ENCODE assay signal across 3 cellular contexts in genomic region chr22:19664951-19665783, GRCh38.
TF ChIP-seq lines count a peak whose summit lies in the region.

No MANE protein-coding gene starts in this region.

TF ChIP-seq in SK-N-SH, 30 proteins besides CTCF, POLR2A, EP300 and RAD21 (continues in another document):
- TF ChIP-seq TAF1 (IDR thresholded peaks at IDR 0.05; ENCODE audit: borderline replicate concordance, low read depth, low read length) (no peak), NRF1 (IDR thresholded peaks at IDR 0.05; ENCODE audit: low read depth, low read length) (no peak), CHD2 (IDR thresholded peaks at IDR 0.05; ENCODE audit: low read length, partially characterized antibody) (no peak), POLR2AphosphoS5 (IDR thresholded peaks at IDR 0.05; ENCODE audit: low read depth, low read length) (no peak), YY1 (IDR thresholded peaks at IDR 0.05; ENCODE audit: low read depth) (no peak), ZBTB33 (IDR thresholded peaks at IDR 0.05; ENCODE audit: borderline replicate concordance, low read depth) (no peak), JUND (IDR thresholded peaks at IDR 0.05) (no peak), GATA2 (CRISPR knock-in tag; IDR thresholded peaks at IDR 0.05) (no peak), TCF12 (IDR thresholded peaks at IDR 0.05) (no peak), USF1 (IDR thresholded peaks at IDR 0.05; ENCODE audit: borderline replicate concordance, low read depth) (no peak), REST (IDR thresholded peaks at IDR 0.05; ENCODE audit: low read depth, low read length) (no peak), RCOR1 (IDR thresholded peaks at IDR 0.05; ENCODE audit: low read length) (no peak), SMC3 (IDR thresholded peaks at IDR 0.05; ENCODE audit: low read depth, low read length) (no peak), ELF1 (IDR thresholded peaks at IDR 0.05) (no peak), MAX (IDR thresholded peaks at IDR 0.05; ENCODE audit: low read depth) (no peak)

TF ChIP-seq in SK-N-SH treated with all-trans-retinoic acid at 6 μM for 48 hours, 23 proteins besides CTCF, POLR2A, EP300 and RAD21:
- TF ChIP-seq ISL1 (CRISPR knock-in tag; IDR thresholded peaks at IDR 0.05) (no peak), ESRRG (CRISPR knock-in tag; IDR thresholded peaks at IDR 0.05) (no peak), ARNTL (CRISPR knock-in tag; IDR thresholded peaks at IDR 0.05; ENCODE audit: borderline replicate concordance, low read depth) (no peak), RARB (CRISPR knock-in tag; IDR thresholded peaks at IDR 0.05) (no peak), CREB5 (CRISPR knock-in tag; IDR thresholded peaks at IDR 0.05; ENCODE audit: low read depth) (no peak), ZFP30 (CRISPR knock-in tag; IDR thresholded peaks at IDR 0.05) (no peak)

TF ChIP-seq in K562, 482 proteins besides CTCF, POLR2A, EP300 and RAD21:
- TF ChIP-seq ZNF324 (CRISPR knock-in tag; IDR thresholded peaks at IDR 0.05) (no peak), HMBOX1 (IDR thresholded peaks at IDR 0.05) (no peak), ZBTB40 (IDR thresholded peaks at IDR 0.05) (no peak), ZBTB40 (CRISPR knock-in tag; IDR thresholded peaks at IDR 0.05) (0 out of 2 replicates have a peak, but pooled peaks have one; percentile 7), MCM3 (IDR thresholded peaks at IDR 0.05) (peak; percentile 72; the same call in 1 of the 2 replicates), OTX1 (CRISPR knock-in tag; IDR thresholded peaks at IDR 0.05) (0 out of 2 replicates have a peak, but pooled peaks have one; percentile 53), ZNF740 (CRISPR knock-in tag; IDR thresholded peaks at IDR 0.05) (peak; percentile 49; the same call in 1 of the 2 replicates), ZNF740 (tag; IDR thresholded peaks at IDR 0.05) (no peak), ZNF263 (CRISPR knock-in tag; IDR thresholded peaks at IDR 0.05; ENCODE audit: borderline replicate concordance) (0 out of 2 replicates have a peak, but pooled peaks have one; percentile 45), IRF2 (CRISPR knock-in tag; IDR thresholded peaks at IDR 0.05) (peak; percentile 81; the same call in 1 of the 2 replicates), MITF (IDR thresholded peaks at IDR 0.05) (no peak), NRF1 (conservative IDR thresholded peaks at IDR 0.05 in 1 of 2, IDR thresholded peaks at IDR 0.05 in 1 of 2) (no peak), ZNF232 (CRISPR knock-in tag; IDR thresholded peaks at IDR 0.05) (0 out of 2 replicates have a peak, but pooled peaks have one; percentile 53), YY1 (IDR thresholded peaks at IDR 0.05; ENCODE audit: borderline replicate concordance in 1 of 3, control insufficient read depth in 1 of 3, extremely low read depth in 1 of 3, insufficient read depth in 3 of 3, insufficient read length in 1 of 3, insufficient replicate concordance in 2 of 3, low read depth in 1 of 3, low read length in 2 of 3) (peak in 2 of 3 experiments; percentile 5 to 40), E2F4 (CRISPR knock-in tag; IDR thresholded peaks at IDR 0.05; ENCODE audit: low read depth) (0 out of 2 replicates have a peak, but pooled peaks have one; percentile 8), POLR2AphosphoS5 (IDR thresholded peaks at IDR 0.05; ENCODE audit: control insufficient read depth, insufficient read depth, low read depth, low read length) (no peak), RB1 (IDR thresholded peaks at IDR 0.05; ENCODE audit: low read depth) (no peak), FOXP4 (CRISPR knock-in tag; IDR thresholded peaks at IDR 0.05; ENCODE audit: borderline replicate concordance) (0 out of 2 replicates have a peak, but pooled peaks have one; percentile 30)
